25 cellular contexts compared by ENCODE assay signal in the genomic region with DNA sequence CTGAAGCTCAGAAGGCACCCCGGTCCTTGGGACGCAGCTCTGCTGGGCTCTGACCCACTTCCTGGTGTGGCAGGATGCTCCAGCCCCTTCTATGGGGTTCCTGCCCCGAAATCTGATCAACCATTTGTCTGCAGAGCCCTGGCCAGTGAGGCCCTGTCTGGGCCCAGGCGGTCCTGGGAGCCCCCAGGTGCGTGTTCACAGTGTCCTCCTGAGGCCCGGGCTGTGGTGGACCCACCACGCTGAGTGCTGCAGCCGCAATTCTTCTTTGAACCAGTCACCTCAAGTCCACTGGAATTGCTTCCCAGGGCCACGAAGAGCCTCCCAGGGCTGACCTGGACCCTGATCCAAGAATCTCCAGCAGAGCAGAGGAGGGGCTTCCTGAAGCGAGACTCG. TPM values are rescaled to one million over a fixed set of nuclear protein-coding genes. Genes with fewer than 3 reads are reported as not detected.
"Had no signal": no experiment of that assay in that cellular context is flagged by ENCODE, and none has a peak within 500 bp of the region (broad histone marks: within the 10 kb centered on the region; RNA-seq: fewer than 3 reads in every experiment).

No MANE protein-coding gene starts in this region.

- ATAC-seq: SK-N-SH treated with all-trans-retinoic acid at 6 μM for 48 hours had no signal

- H3K4me1 ChIP-seq: SJCRH30 had no signal

- DNase-seq: KBM-7, MV-4-11, NCI-H1048, NCI-H1105 treated with DMSO at 0.1 percent for 48 hours, NCI-H1417 treated with DMSO at 0.1 percent for 48 hours, NCI-H146, NCI-H1694 treated with DMSO at 0.1 percent for 48 hours, NCI-H1930, NCI-H2081, NCI-H2171, NCI-H226, NCI-H446, NCI-H510A, NCI-H524 treated with DMSO at 0.1 percent for 48 hours, NCI-H69, NCI-H774, RPMI8226, SHP77 treated with DMSO at 0.1 percent for 48 hours, SJCRH30 had no signal

- FAIRE-seq: HTR-8/SVneo, RCC 7860 had no signal

- H3K27me3 ChIP-seq: SJCRH30 had no signal

- H3K9me3 ChIP-seq: SJCRH30 had no signal

- H3K4me3 ChIP-seq: SJCRH30 had no signal

- H3K27ac ChIP-seq: HL-60, SJCRH30 had no signal

- H3K36me3 ChIP-seq: SJCRH30 had no signal

RNA-seq across cellular contexts. Expression of gene UTF1, which starts 50.9 kb away (rescaled TPM):
- total RNA-seq: LHCN-M2, MCF 10A, SJCRH30 had no signal

RNA-seq across cellular contexts. Expression of gene VENTX, which starts 58.5 kb away (rescaled TPM):
- total RNA-seq: LHCN-M2, MCF 10A had no signal
